29 cellular contexts compared by ENCODE assay signal in the genomic region with DNA sequence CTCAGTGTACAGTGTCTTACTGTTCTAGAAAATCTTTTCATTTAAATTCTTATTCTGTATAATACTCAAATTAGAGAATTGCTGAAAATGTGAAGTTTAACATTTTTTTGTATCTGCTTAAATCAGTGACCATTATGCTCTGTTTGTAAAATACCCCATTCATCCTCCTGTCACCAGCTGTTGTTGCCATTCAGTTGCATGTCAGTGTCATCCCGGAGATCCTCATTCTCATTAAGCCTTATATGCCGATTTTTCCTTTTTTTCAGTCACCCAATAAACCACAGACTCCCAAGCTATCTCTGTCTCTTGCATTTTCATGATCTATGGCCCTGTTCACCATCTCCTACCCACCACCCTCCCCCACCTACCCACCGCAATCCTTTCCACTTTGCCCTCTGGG.
"Had no signal": no experiment of that assay in that cellular context is flagged by ENCODE, and none has a peak within 500 bp of the region (broad histone marks: within the 10 kb centered on the region; RNA-seq: fewer than 3 reads in every experiment).

No MANE protein-coding gene starts in this region.

- FAIRE-seq: RCC 7860, TTC549 had no signal

- DNase-seq: activated CD4-positive, alpha-beta T cell treated with anti-CD3 and anti-CD28 coated beads, Interleukin-2, amount 10 ng/mL, durations not matched to agents 24 days and 14 days; activated CD4-positive, alpha-beta T cell treated with anti-CD3 and anti-CD28 coated beads, Interleukin-2, amount 50 U/mL, for 4 hours; activated CD8-positive, alpha-beta T cell treated with anti-CD3 and anti-CD28 coated beads for 36 hours; activated gamma-delta T cell; activated naive CD4-positive, alpha-beta T cell treated with Interleukin-2 at 50 U/mL for 16 hours; activated naive CD8-positive, alpha-beta T cell treated with anti-CD3 and anti-CD28 coated beads, Interleukin-2, amount 10 ng/mL, durations not matched to agents 7 days and 5 days; activated T-cell treated with anti-CD3 and anti-CD28 coated beads, Interleukin-2, amount 50 U/mL, for 24 hours; amygdala; Kasumi-1; KBM-7; MM.1S; MV-4-11; NCI-H1092; NCI-H1436 treated with DMSO at 0.1 percent for 48 hours; NCI-H1694 treated with DMSO at 0.1 percent for 48 hours; NCI-H2029; NCI-H345; NCI-H524 treated with DMSO at 0.1 percent for 48 hours; PC-9; SIG-M5; SW 1271; T-helper 1 cell; T1000 had no signal

- H3K4me1 ChIP-seq: ascending aorta, breast epithelium had no signal

- H3K27ac ChIP-seq: ascending aorta, breast epithelium, PC-9, RWPE1 had no signal

- H3K36me3 ChIP-seq: breast epithelium had no signal

- H2AFZ ChIP-seq: PC-9 had no signal

- H3K27me3 ChIP-seq: ascending aorta, breast epithelium had no signal

- H3K9me3 ChIP-seq: ascending aorta, breast epithelium had no signal

- H3K4me2 ChIP-seq: PC-9 had no signal

- ATAC-seq: activated CD8-positive, alpha-beta T cell treated with anti-CD3 and anti-CD28 coated beads for 36 hours; Right ventricle myocardium inferior had no signal

- H3K4me3 ChIP-seq: ascending aorta, breast epithelium, PC-9 had no signal
